ENCODE assay signal across 9 cellular contexts in genomic region chr1:26541431-26541815, GRCh38. TPM values are rescaled to one million over a fixed set of nuclear protein-coding genes. Genes with fewer than 3 reads are reported as not detected.
DNase-seq lines count a peak whose midpoint lies in the region; ATAC-seq, FAIRE-seq and TF ChIP-seq lines count a peak whose summit lies in the region.
"Had no signal": no experiment of that assay in that cellular context is flagged by ENCODE, and none has a peak within 500 bp of the region (broad histone marks: within the 10 kb centered on the region; RNA-seq: fewer than 3 reads in every experiment).

No MANE protein-coding gene starts in this region.

- peaks cover 4 to 91% (median 63%) of the 10 kb centered on the region in 4 donors for H3K4me1 Mint-ChIP-seq in CD4-positive, CD25-positive, alpha-beta regulatory T cell
- peaks cover 76 to 90% (median 77%) of the 10 kb centered on the region in 7 donors for H3K4me1 Mint-ChIP-seq in naive thymus-derived CD4-positive, alpha-beta T cell

- H3K36me3 ChIP-seq in CD4-positive, CD25-positive, alpha-beta regulatory T cell (ENCODE audit: control insufficient read depth, insufficient read depth, low read length): no peaks in the 10 kb centered on the region
- peaks cover 0 to 3% (median 0%) of the 10 kb centered on the region in 3 experiments for H3K36me3 ChIP-seq in naive thymus-derived CD4-positive, alpha-beta T cell (ENCODE audit: control insufficient read depth in 2 of 3, insufficient read depth in 3 of 3, low read length in 3 of 3)

- no peak for DNase-seq in CD4-positive, CD25-positive, alpha-beta regulatory T cell
- DNase-seq in HL-60 (ENCODE audit: low read depth in 1 of 2, low spot score in 1 of 2) (peak in 1 of 2 experiments; percentile 58), A172 (ENCODE audit: low spot score) (no peak), retina (no peak), D721Med (ENCODE audit: insufficient read length, low spot score) (no peak), GM13977 (ENCODE audit: low spot score) (no peak)
- DNase-seq in naive thymus-derived CD4-positive, alpha-beta T cell: no peak
- DNase-seq: DMS79 treated with DMSO at 0.1 percent for 48 hours had no signal

- FAIRE-seq in D721Med (lab: Jason Lieb, UNC): no peak

- no peaks in the 10 kb centered on the region for H3K9me3 ChIP-seq in CD4-positive, CD25-positive, alpha-beta regulatory T cell (ENCODE audit: control insufficient read depth in 2 of 2, low read length in 2 of 2)
- no peaks in the 10 kb centered on the region for H3K9me3 ChIP-seq in naive thymus-derived CD4-positive, alpha-beta T cell (ENCODE audit: control insufficient read depth in 2 of 3, low read length in 3 of 3)

- ATAC-seq in CD4-positive, CD25-positive, alpha-beta regulatory T cell (ENCODE audit: low read depth in 2 of 2): no peak
- no peak for ATAC-seq in naive thymus-derived CD4-positive, alpha-beta T cell

- H3K4me3 ChIP-seq in CD4-positive, CD25-positive, alpha-beta regulatory T cell (ENCODE audit: low read depth, low read length): no peak overlapping the region
- H3K4me3 ChIP-seq in HL-60 (replicated peaks; ENCODE audit: insufficient read depth, low read length): no peak overlapping the region
- H3K4me3 ChIP-seq in naive thymus-derived CD4-positive, alpha-beta T cell (ENCODE audit: low read length): peak overlapping the region; percentile 22

- intact Hi-C loops in naive thymus-derived CD4-positive, alpha-beta T cell (cut with micrococcal nuclease): loop anchor here (2.0 to 10.0 kb wide), 3 partner anchors 56 to 257 kb away; partner anchors contain the start of gene SH3BGRL3 (in 1 of the 2)

- peak overlapping the region; percentile 93 to 99 (median 96) for H3K27ac Mint-ChIP-seq in CD4-positive, CD25-positive, alpha-beta regulatory T cell
- H3K27ac Mint-ChIP-seq in naive thymus-derived CD4-positive, alpha-beta T cell: peak overlapping the region; percentile 82 to 99 (median 96)

- H3K27me3 Mint-ChIP-seq in CD4-positive, CD25-positive, alpha-beta regulatory T cell: no peaks in the 10 kb centered on the region
- H3K27me3 Mint-ChIP-seq in naive thymus-derived CD4-positive, alpha-beta T cell: no peaks in the 10 kb centered on the region

- peak overlapping the region; percentile 79 to 92 (median 83) for H3K4me3 Mint-ChIP-seq in CD4-positive, CD25-positive, alpha-beta regulatory T cell
- peak overlapping the region; percentile 75 to 91 (median 84) for H3K4me3 Mint-ChIP-seq in naive thymus-derived CD4-positive, alpha-beta T cell

- peaks cover 82% of the 10 kb centered on the region for H3K4me1 ChIP-seq in CD4-positive, CD25-positive, alpha-beta regulatory T cell (ENCODE audit: control insufficient read depth, insufficient read depth, low read length, poor library complexity, severe bottlenecking)
- H3K4me1 ChIP-seq in naive thymus-derived CD4-positive, alpha-beta T cell (ENCODE audit: control insufficient read depth in 2 of 2, insufficient read depth in 2 of 2, low read length in 2 of 2): peaks cover 70 to 82% of the 10 kb centered on the region in 2 donors

- H3K9me3 Mint-ChIP-seq in CD4-positive, CD25-positive, alpha-beta regulatory T cell: no peaks in the 10 kb centered on the region
- peaks cover 0 to 2% (median 0%) of the 10 kb centered on the region in 11 donors for H3K9me3 Mint-ChIP-seq in naive thymus-derived CD4-positive, alpha-beta T cell

- in situ Hi-C loops in GM13977 (cut with MboI; ENCODE audit: low pct_unique_long_range_greater_than_20kb, low sequenced_read_pairs, unreplicated experiment): no loop called here

- no peaks in the 10 kb centered on the region for H3K27me3 ChIP-seq in CD4-positive, CD25-positive, alpha-beta regulatory T cell (ENCODE audit: control insufficient read depth, insufficient read depth, low read length)
- no peaks in the 10 kb centered on the region for H3K27me3 ChIP-seq in HL-60 (ENCODE audit: insufficient read depth, poor library complexity, severe bottlenecking)
- H3K27me3 ChIP-seq in naive thymus-derived CD4-positive, alpha-beta T cell (ENCODE audit: control insufficient read depth in 2 of 2, insufficient read depth in 2 of 2, low read length in 2 of 2): no peaks in the 10 kb centered on the region

- CTCF ChIA-PET in naive thymus-derived CD4-positive, alpha-beta T cell (lab: Charles Lee): interaction anchor here (0.7 to 4.4 kb wide), 17 partner anchors 8 to 560 kb away, joined by 3 to 19 read pairs (median 4); no protein-coding TSS in a partner anchor

- POLR2A ChIA-PET in naive thymus-derived CD4-positive, alpha-beta T cell (lab: Charles Lee): interaction anchor here (0.8 to 5.4 kb wide), 9 partner anchors 10 to 247 kb away, joined by 3 to 42 read pairs (median 6); partner anchors contain the start of genes PIGV and RPS6KA1

- H3K27ac ChIP-seq in CD4-positive, CD25-positive, alpha-beta regulatory T cell (ENCODE audit: insufficient read depth, low read length, poor library complexity, severe bottlenecking): peak overlapping the region; percentile 82
- H3K27ac ChIP-seq in HL-60 (replicated peaks) (peak overlapping the region; percentile 95), angular gyrus (ENCODE audit: low read depth, low read length) (peak overlapping the region; percentile 76)
- H3K27ac ChIP-seq in naive thymus-derived CD4-positive, alpha-beta T cell (ENCODE audit: low read depth, low read length): peak overlapping the region; percentile 71

- peaks cover 3% of the 10 kb centered on the region for H3K36me3 Mint-ChIP-seq in CD4-positive, CD25-positive, alpha-beta regulatory T cell
- peaks cover 0 to 18% (median 0%) of the 10 kb centered on the region in 5 donors for H3K36me3 Mint-ChIP-seq in naive thymus-derived CD4-positive, alpha-beta T cell

- no peak for TF ChIP-seq CTCF in HL-60 (IDR thresholded peaks at IDR 0.05; ENCODE audit: insufficient read depth, low read length)
- TF ChIP-seq CTCF in D721Med (IDR thresholded peaks at IDR 0.05; ENCODE audit: insufficient read depth, missing control alignments): no peak
- TF ChIP-seq CTCF in GM13977 (IDR thresholded peaks at IDR 0.05; ENCODE audit: extremely low read depth, insufficient read depth, missing control alignments): no peak

RNA-seq across cellular contexts. Expression of gene RPS6KA1, which starts 11.9 kb away (rescaled TPM):
- 97.4 TPM for total RNA-seq in CD4-positive, CD25-positive, alpha-beta regulatory T cell
- 100 to 1,000 TPM; 168 to 218 (median 175) TPM for polyA plus RNA-seq in CD4-positive, CD25-positive, alpha-beta regulatory T cell
- total RNA-seq in naive thymus-derived CD4-positive, alpha-beta T cell: 100 to 1,000 TPM in 2 of 5 experiments, 10 to 100 TPM in 3; 53.8 to 205 (median 97.6) TPM
- 100 to 1,000 TPM; 109 to 131 TPM for polyA plus RNA-seq in naive thymus-derived CD4-positive, alpha-beta T cell
- 14.6 and 22.2 TPM in 2 replicates for total RNA-seq in A172 (2014; rRNA removed; shearing (Covaris generic))
